21 cellular contexts compared by ENCODE assay signal in the genomic region with DNA sequence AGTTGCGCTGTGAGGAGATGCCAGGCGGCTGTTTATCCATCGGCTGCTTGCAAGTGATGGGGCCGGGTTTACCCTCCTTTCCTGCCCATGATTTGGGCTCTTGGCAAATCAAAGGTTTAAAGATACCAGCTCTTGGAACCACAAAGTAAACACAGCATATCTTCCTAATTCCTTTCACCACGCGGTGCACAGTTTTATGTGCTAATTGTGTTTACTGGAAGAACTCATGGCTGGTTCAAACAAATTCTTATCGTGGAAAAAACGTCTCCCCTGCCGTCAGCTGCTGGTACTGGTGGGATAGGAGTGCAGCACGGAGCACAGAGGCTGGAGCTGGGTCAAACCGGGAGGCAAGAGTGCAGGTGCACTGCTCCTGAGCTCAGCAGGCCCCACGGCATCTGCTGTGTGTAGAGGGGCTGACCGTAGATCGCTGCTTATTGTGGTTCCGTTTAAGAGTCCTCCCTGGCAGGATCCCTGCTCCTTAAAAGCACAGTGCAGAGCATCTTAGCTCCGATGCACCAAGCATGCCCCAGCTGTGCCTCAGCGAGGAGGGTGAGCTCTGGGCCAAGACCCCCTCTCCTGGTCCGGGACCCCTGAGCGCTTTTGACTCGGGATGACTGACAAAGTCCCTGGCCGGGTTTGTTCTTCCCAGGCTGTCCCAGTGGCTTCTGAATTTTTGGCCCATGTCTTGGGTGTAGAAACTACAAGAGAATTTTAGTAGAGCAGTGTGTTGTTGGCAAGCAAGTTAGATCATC. TPM values are rescaled to one million over a fixed set of nuclear protein-coding genes. Genes with fewer than 3 reads are reported as not detected.
DNase-seq lines count a peak whose midpoint lies in the region; ATAC-seq and TF ChIP-seq lines count a peak whose summit lies in the region.
"Had no signal": no experiment of that assay in that cellular context is flagged by ENCODE, and none has a peak within 500 bp of the region (broad histone marks: within the 10 kb centered on the region; RNA-seq: fewer than 3 reads in every experiment).

No MANE protein-coding gene starts in this region.

- no peak overlapping the region for H3K27ac ChIP-seq in spleen
- H3K27ac ChIP-seq: dorsolateral prefrontal cortex, upper lobe of left lung had no signal

- WGBS in spleen, 5 donors, result 80 to 85% (median 83%) methylated on average over 15 to 21 of the region's 21 CpGs

- H3K9me3 Mint-ChIP-seq in osteocyte (ENCODE audit: unreplicated experiment), result peaks cover 16% of the 10 kb centered on the region
- H3K9me3 Mint-ChIP-seq: activated naive CD4-positive, alpha-beta T cell treated with anti-CD3 and anti-CD28 coated beads, Interleukin-2, amount 10 ng/mL, durations not matched to agents 7 days and 5 days had no signal

- ATAC-seq in GM18517 (IDR thresholded peaks at IDR 0.05; ENCODE audit: unreplicated experiment), result no peak
- ATAC-seq: naive thymus-derived CD8-positive, alpha-beta T cell had no signal

- H3K4me1 Mint-ChIP-seq in osteocyte (ENCODE audit: unreplicated experiment), result no peaks in the 10 kb centered on the region
- H3K4me1 Mint-ChIP-seq: activated naive CD4-positive, alpha-beta T cell treated with anti-CD3 and anti-CD28 coated beads, Interleukin-2, amount 10 ng/mL, durations not matched to agents 7 days and 5 days; brain had no signal

- H3K27me3 Mint-ChIP-seq in osteocyte (ENCODE audit: unreplicated experiment), result peaks cover 47% of the 10 kb centered on the region

- H3K27me3 ChIP-seq in spleen (replicated peaks in 1 of 7), result peaks cover 0 to 51% (median 3%) of the 10 kb centered on the region in 7 donors
- H3K27me3 ChIP-seq: upper lobe of left lung had no signal

- no peak overlapping the region for H3K4me3 ChIP-seq in spleen
- H3K4me3 ChIP-seq: dorsolateral prefrontal cortex, GM23248, upper lobe of left lung had no signal

- no peak for TF ChIP-seq POLR2A in spleen (IDR thresholded peaks at IDR 0.05)

- no peak overlapping the region for H3K4me3 Mint-ChIP-seq in osteocyte (ENCODE audit: unreplicated experiment)
- H3K4me3 Mint-ChIP-seq: activated naive CD4-positive, alpha-beta T cell treated with anti-CD3 and anti-CD28 coated beads, Interleukin-2, amount 10 ng/mL, durations not matched to agents 7 days and 5 days; brain; naive thymus-derived CD8-positive, alpha-beta T cell had no signal

- H3K36me3 Mint-ChIP-seq in osteocyte (ENCODE audit: unreplicated experiment), result no peaks in the 10 kb centered on the region
- H3K36me3 Mint-ChIP-seq: activated naive CD4-positive, alpha-beta T cell treated with anti-CD3 and anti-CD28 coated beads, Interleukin-2, amount 10 ng/mL, durations not matched to agents 7 days and 5 days; brain had no signal

- intact Hi-C loops in spleen (cut with DNase I; ENCODE audit: low total_unique reads), result no loop called here

- no peak overlapping the region for H3K27ac Mint-ChIP-seq in osteocyte (ENCODE audit: unreplicated experiment)
- H3K27ac Mint-ChIP-seq: activated naive CD4-positive, alpha-beta T cell treated with anti-CD3 and anti-CD28 coated beads, Interleukin-2, amount 10 ng/mL, durations not matched to agents 7 days and 5 days had no signal

- no peak for TF ChIP-seq CTCF in osteocyte (IDR thresholded peaks at IDR 0.05)
- TF ChIP-seq CTCF in spleen (IDR thresholded peaks at IDR 0.05 in 8 of 11, conservative IDR thresholded peaks at IDR 0.05 in 3 of 11), result no peak

- H3K4me1 ChIP-seq in spleen, result no peaks in the 10 kb centered on the region
- H3K4me1 ChIP-seq: upper lobe of left lung had no signal

- H3K36me3 ChIP-seq in spleen, result no peaks in the 10 kb centered on the region
- H3K36me3 ChIP-seq: upper lobe of left lung had no signal

- H3K9me3 ChIP-seq in spleen, result peaks cover 0 to 13% (median 0%) of the 10 kb centered on the region in 8 donors
- H3K9me3 ChIP-seq: upper lobe of left lung had no signal

- peak; percentile 22 for DNase-seq in NCI-H1105 treated with DMSO at 0.1 percent for 48 hours (lab: John Stamatoyannopoulos, UW)
- no peak for DNase-seq in NCI-H1105 (lab: John Stamatoyannopoulos, UW)
- peak; percentile 41 for DNase-seq in NCI-H1092 treated with DMSO at 0.1 percent for 48 hours (lab: John Stamatoyannopoulos, UW)
- peak; percentile 14 for DNase-seq in astrocyte of the hippocampus (ENCODE audit: low read depth, low spot score)
- DNase-seq in osteocyte (ENCODE audit: extremely low spot score, unreplicated experiment), result peak; percentile 78
- DNase-seq in NCI-H446 (lab: John Stamatoyannopoulos, UW), result no peak
- no peak for DNase-seq in spleen
- DNase-seq: 8988T; activated CD4-positive, alpha-beta T cell treated with anti-CD3 and anti-CD28 coated beads for 1 hour; activated naive CD4-positive, alpha-beta T cell treated with anti-CD3 and anti-CD28 coated beads, Interleukin-2, amount 10 ng/mL, durations not matched to agents 7 days and 5 days; DMS 273 treated with DMSO at 0.1 percent for 48 hours; GM23248; naive thymus-derived CD8-positive, alpha-beta T cell; NCI-H1048; NCI-H226; posterior cingulate gyrus; T-helper 2 cell had no signal

RNA-seq across cellular contexts. Expression of a gene that starts 51.3 kb away (rescaled TPM):
- total RNA-seq in osteocyte, result 14.8 and 15.0 TPM in 2 replicates
- 10 to 100 TPM; 22.0 to 54.5 (median 39.3) TPM for total RNA-seq in spleen
- polyA plus RNA-seq in spleen, result 10 to 100 TPM; 16.7 to 33.5 (median 18.4) TPM

RNA-seq across cellular contexts. Expression of a gene that starts 58.7 kb away (rescaled TPM):
- 2.4 and 2.9 TPM in 2 replicates for total RNA-seq in osteocyte
- 1 to 10 TPM in 5 of 7 donors, under 1 TPM in 2; 0.83 to 4.2 (median 2.6) TPM for total RNA-seq in spleen
- polyA plus RNA-seq in spleen, result under 1 TPM; 0.09 to 0.70 (median 0.13) TPM
- total RNA-seq: GM23248 had no signal

Comparison
In these comparisons a context has a peak if more than half of its experiments do, and no peak if none do; other contexts are left out.
1. DNase-seq: peak in NCI-H1105 treated with DMSO at 0.1 percent for 48 hours (single experiment), NCI-H1092 treated with DMSO at 0.1 percent for 48 hours (single experiment), astrocyte of the hippocampus (single experiment) and osteocyte (single experiment); none in NCI-H1105 (single experiment), NCI-H446 (0 of 2) and spleen (single experiment).